In the genomic region with DNA sequence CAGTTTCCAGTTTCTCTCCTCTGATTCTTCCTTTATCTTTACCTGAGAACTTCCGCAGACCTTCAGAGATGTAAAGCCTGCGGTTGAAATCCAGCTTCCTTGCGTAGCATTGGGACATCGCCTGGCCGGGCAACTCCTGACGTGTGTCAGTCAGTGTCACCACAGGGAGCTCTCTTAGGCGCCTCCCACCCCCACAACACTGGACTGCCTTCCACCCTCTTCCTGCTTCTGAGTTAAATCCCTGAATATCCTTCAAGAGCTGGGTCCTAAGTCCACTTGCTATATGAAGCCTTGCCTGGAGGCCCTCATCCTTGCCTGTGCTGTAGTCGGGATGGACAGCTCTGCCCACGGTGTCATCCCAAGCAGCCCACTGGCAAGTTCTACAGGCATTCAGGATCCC, we compare ENCODE assay signal across 14 cellular contexts.
A peak's percentile ranks its signal among the peaks of the same experiment; 100 is the strongest.
DNase-seq lines count a peak whose midpoint lies in the region; ATAC-seq and TF ChIP-seq lines count a peak whose summit lies in the region.
"Had no signal": no experiment of that assay in that cellular context is flagged by ENCODE, and none has a peak within 500 bp of the region (broad histone marks: within the 10 kb centered on the region; RNA-seq: fewer than 3 reads in every experiment).

No MANE protein-coding gene starts in this region.

- H3K36me3 Mint-ChIP-seq in chondrocyte (ENCODE audit: low read depth): peaks cover 26% of the 10 kb centered on the region
- peaks cover 33% of the 10 kb centered on the region for H3K36me3 Mint-ChIP-seq in osteocyte (ENCODE audit: unreplicated experiment)
- H3K36me3 Mint-ChIP-seq: CD4-positive, alpha-beta memory T cell had no signal

- no peak overlapping the region for H3K27ac ChIP-seq in RWPE2 (ENCODE audit: poor library complexity, severe bottlenecking)
- H3K27ac ChIP-seq in thoracic aorta: peak overlapping the region; percentile 93 to 95
- H3K27ac ChIP-seq: C4-2B, GM23248 had no signal

- DNase-seq in RWPE2 (ENCODE audit: low spot score) (peak; percentile 28), chondrocyte (ENCODE audit: low spot score) (peak; percentile 73), osteocyte (ENCODE audit: extremely low spot score, unreplicated experiment) (no peak), thoracic aorta (ENCODE audit: low spot score) (no peak), cerebellar nuclear complex (lab: John Stamatoyannopoulos, UW) (no peak)
- DNase-seq: CD4-positive, alpha-beta memory T cell; GM23248; IMR-90 had no signal

- H3K27ac Mint-ChIP-seq in chondrocyte (ENCODE audit: unreplicated experiment): peak overlapping the region; percentile 99
- peak overlapping the region; percentile 96 for H3K27ac Mint-ChIP-seq in osteocyte (ENCODE audit: unreplicated experiment)
- H3K27ac Mint-ChIP-seq: B cell had no signal

- H3K27me3 ChIP-seq in RWPE2 (ENCODE audit: insufficient read depth, poor library complexity, severe bottlenecking): no peaks in the 10 kb centered on the region
- H3K27me3 ChIP-seq in thoracic aorta (replicated peaks; ENCODE audit: insufficient read depth): no peaks in the 10 kb centered on the region

- H3K4me1 Mint-ChIP-seq in chondrocyte (ENCODE audit: low read depth): peaks cover 56% of the 10 kb centered on the region
- H3K4me1 Mint-ChIP-seq in osteocyte (ENCODE audit: unreplicated experiment): peaks cover 54% of the 10 kb centered on the region
- H3K4me1 Mint-ChIP-seq: B cell; CD4-positive, alpha-beta memory T cell had no signal

- H3K4me3 Mint-ChIP-seq in chondrocyte (ENCODE audit: unreplicated experiment) (no peak overlapping the region), osteocyte (ENCODE audit: unreplicated experiment) (no peak overlapping the region)
- H3K4me3 Mint-ChIP-seq: B cell; CD4-positive, alpha-beta memory T cell had no signal

- H3K9me3 ChIP-seq in RWPE2 (ENCODE audit: severe bottlenecking): no peaks in the 10 kb centered on the region
- H3K9me3 ChIP-seq in thoracic aorta: no peaks in the 10 kb centered on the region

- H3K9me3 Mint-ChIP-seq in chondrocyte (ENCODE audit: low read depth) (no peaks in the 10 kb centered on the region), osteocyte (ENCODE audit: unreplicated experiment) (no peaks in the 10 kb centered on the region)
- H3K9me3 Mint-ChIP-seq: CD4-positive, alpha-beta memory T cell had no signal

- no peak overlapping the region for H3K4me3 ChIP-seq in RWPE2 (ENCODE audit: severe bottlenecking)
- H3K4me3 ChIP-seq in thoracic aorta: no peak overlapping the region
- H3K4me3 ChIP-seq: GM12878, GM23248 had no signal

- H3K4me1 ChIP-seq in RWPE2 (ENCODE audit: insufficient read depth, poor library complexity, severe bottlenecking) (no peaks in the 10 kb centered on the region), thoracic aorta (ENCODE audit: control insufficient read depth in 1 of 2, low read depth in 2 of 2) (peaks cover 28 to 44% of the 10 kb centered on the region in 2 donors)

- no peaks in the 10 kb centered on the region for H3K27me3 Mint-ChIP-seq in chondrocyte (ENCODE audit: low read depth)
- no peaks in the 10 kb centered on the region for H3K27me3 Mint-ChIP-seq in osteocyte (ENCODE audit: unreplicated experiment)
- H3K27me3 Mint-ChIP-seq: B cell; CD4-positive, alpha-beta memory T cell had no signal

- no peak for ATAC-seq in RWPE2 (ENCODE audit: low read depth)
- no peak for ATAC-seq in thoracic aorta (ENCODE audit: insufficient number of reproducible peaks, low FRiP score, low read depth)
- no peak for ATAC-seq in GM19397 (IDR thresholded peaks at IDR 0.05; ENCODE audit: unreplicated experiment)
- ATAC-seq in HG02763 (IDR thresholded peaks at IDR 0.05; ENCODE audit: unreplicated experiment): no peak
- ATAC-seq: GM12878, HCT116 had no signal

- H3K36me3 ChIP-seq in RWPE2 (ENCODE audit: low read depth) (no peaks in the 10 kb centered on the region), thoracic aorta (no peaks in the 10 kb centered on the region)

- TF ChIP-seq CTCF in RWPE2 (IDR thresholded peaks at IDR 0.05; ENCODE audit: poor library complexity, severe bottlenecking) (no peak), chondrocyte (IDR thresholded peaks at IDR 0.05) (no peak), osteocyte (IDR thresholded peaks at IDR 0.05) (no peak), thoracic aorta (IDR thresholded peaks at IDR 0.05) (no peak)

Comparison
In these comparisons a context has a peak if more than half of its experiments do, and no peak if none do; other contexts are left out.
1. DNase-seq: peak in RWPE2 (single experiment) and chondrocyte (single experiment); none in osteocyte (single experiment), thoracic aorta (single experiment) and cerebellar nuclear complex (0 of 2).